8 cellular contexts compared by ENCODE assay signal in the genomic region with DNA sequence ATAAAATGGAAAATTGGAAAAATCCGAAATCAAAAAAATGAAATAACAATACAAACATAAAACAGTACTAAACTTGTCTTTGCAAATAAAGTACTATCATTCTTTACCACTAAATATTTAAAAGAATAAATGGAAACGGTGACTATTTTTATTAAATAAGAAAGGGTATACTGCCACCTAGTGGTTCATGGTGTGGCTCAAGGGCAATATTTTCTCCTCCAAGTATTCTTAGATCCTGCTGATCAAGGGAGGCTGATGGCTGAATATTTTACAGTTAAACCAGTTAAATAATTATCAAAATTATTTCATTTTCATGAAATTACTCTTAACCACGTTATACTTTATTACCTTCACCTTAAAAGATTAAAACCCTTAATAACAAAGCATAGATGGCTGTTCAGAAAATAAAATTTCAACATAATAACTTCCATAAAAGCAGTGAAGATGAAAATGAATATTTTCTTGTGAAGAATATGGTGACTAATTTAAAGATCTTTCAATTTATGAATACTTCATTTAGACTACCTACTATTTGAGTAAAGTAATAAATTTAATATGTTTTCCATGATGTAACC.
DNase-seq lines count a peak whose midpoint lies in the region; ATAC-seq and TF ChIP-seq lines count a peak whose summit lies in the region.

No MANE protein-coding gene starts in this region.

- H3K4me3 ChIP-seq in cardiac fibroblast (replicated peaks in 1 of 2; ENCODE audit: low read depth in 2 of 2, low read length in 2 of 2), result no peak overlapping the region

- DNase-seq in NCI-H2081 (lab: John Stamatoyannopoulos, UW) (peak; percentile 45 to 49), NCI-H2081 treated with DMSO at 0.1 percent for 48 hours (lab: John Stamatoyannopoulos, UW) (no peak), HT-29 (ENCODE audit: low spot score) (peak; percentile 62), NOMO-1 (lab: John Stamatoyannopoulos, UW; ENCODE audit: unreplicated experiment in 2 of 2) (peak; percentile 4 to 54), cardiac fibroblast (ENCODE audit: low read depth in 2 of 2) (peak; percentile 59 to 66), lung microvascular endothelial cell (ENCODE audit: low read depth in 2 of 2) (peak; percentile 47 to 56)
- DNase-seq in stimulated activated CD4-positive, alpha-beta T cell treated with anti-CD3 and anti-CD28 coated beads, Interleukin-4, amount 100 ng/mL, for 1 hour, result no peak

- peak; percentile 59 for TF ChIP-seq CTCF in cardiac fibroblast (IDR thresholded peaks at IDR 0.05; ENCODE audit: low read depth, low read length)

- no peak for ATAC-seq in HG03280 (IDR thresholded peaks at IDR 0.05; ENCODE audit: unreplicated experiment)

Comparison
In these comparisons a context has a peak if more than half of its experiments do, and no peak if none do; other contexts are left out.
1. DNase-seq: peak in NCI-H2081 (2 of 2), HT-29 (single experiment), NOMO-1 (2 of 2), cardiac fibroblast (2 of 2) and lung microvascular endothelial cell (2 of 2); none in NCI-H2081 treated with DMSO at 0.1 percent for 48 hours (single experiment) and stimulated activated CD4-positive, alpha-beta T cell treated with anti-CD3 and anti-CD28 coated beads, Interleukin-4, amount 100 ng/mL, for 1 hour (single experiment).